In genomic region chr7:27972272-27972671, GRCh38 we compare ENCODE assay signal across 17 cellular contexts.
DNase-seq lines count a peak whose midpoint lies in the region; ATAC-seq lines count a peak whose summit lies in the region.
"Had no signal": no experiment of that assay in that cellular context is flagged by ENCODE, and none has a peak within 500 bp of the region (broad histone marks: within the 10 kb centered on the region; RNA-seq: fewer than 3 reads in every experiment).

No MANE protein-coding gene starts in this region.

- CTCF ChIA-PET in activated CD4-positive, alpha-beta T cell treated with anti-CD3 and anti-CD28 coated beads, Interleukin-2, amount 10 ng/mL, durations not matched to agents 7 days and 5 days (lab: Charles Lee) = interaction anchor here (0.7 to 1.5 kb wide), 3 partner anchors 11 to 1109 kb away, joined by 3 to 5 read pairs (median 3); no protein-coding TSS in a partner anchor
- CTCF ChIA-PET in T-cell (lab: Charles Lee) = no interaction called here

- POLR2A ChIA-PET in activated CD4-positive, alpha-beta T cell treated with anti-CD3 and anti-CD28 coated beads, Interleukin-2, amount 10 ng/mL, durations not matched to agents 7 days and 5 days (lab: Charles Lee) = interaction anchor here (0.6 kb wide), 1 partner anchor 124 kb away, joined by 3 read pairs; no protein-coding TSS in a partner anchor
- POLR2A ChIA-PET in T-cell (lab: Charles Lee) = no interaction called here

- peaks cover 17% of the 10 kb centered on the region for H3K9me3 Mint-ChIP-seq in activated CD4-positive, alpha-beta T cell treated with anti-CD3 and anti-CD28 coated beads, Interleukin-2, amount 10 ng/mL, durations not matched to agents 7 days and 5 days
- peaks cover 0 to 11% (median 8%) of the 10 kb centered on the region in 3 donors for H3K9me3 Mint-ChIP-seq in T-cell
- H3K9me3 Mint-ChIP-seq in activated naive CD4-positive, alpha-beta T cell treated with anti-CD3 and anti-CD28 coated beads, Interleukin-2, amount 50 U/mL, for 72 hours = peaks cover 0 to 18% of the 10 kb centered on the region in 2 donors
- H3K9me3 Mint-ChIP-seq in stimulated activated effector memory CD8-positive, alpha-beta T cell treated with anti-CD3 and anti-CD28 coated beads, Interleukin-12 subunit alpha, Interleukin-12 subunit beta, amount 100 ng/mL, for 72 hours = no peaks in the 10 kb centered on the region

- H3K27ac Mint-ChIP-seq in activated CD4-positive, alpha-beta T cell treated with anti-CD3 and anti-CD28 coated beads, Interleukin-2, amount 10 ng/mL, durations not matched to agents 7 days and 5 days = peak overlapping the region; percentile 94
- H3K27ac Mint-ChIP-seq in T-cell = peak overlapping the region; percentile 85 to 92
- H3K27ac Mint-ChIP-seq in activated naive CD4-positive, alpha-beta T cell treated with anti-CD3 and anti-CD28 coated beads, Interleukin-2, amount 50 U/mL, for 72 hours = peak overlapping the region; percentile 74 to 82
- peak overlapping the region; percentile 50 for H3K27ac Mint-ChIP-seq in stimulated activated effector memory CD8-positive, alpha-beta T cell treated with anti-CD3 and anti-CD28 coated beads, Interleukin-12 subunit alpha, Interleukin-12 subunit beta, amount 100 ng/mL, for 72 hours

- peaks cover 30% of the 10 kb centered on the region for H3K4me1 Mint-ChIP-seq in activated CD4-positive, alpha-beta T cell treated with anti-CD3 and anti-CD28 coated beads, Interleukin-2, amount 10 ng/mL, durations not matched to agents 7 days and 5 days
- peaks cover 29 to 44% (median 34%) of the 10 kb centered on the region in 3 donors for H3K4me1 Mint-ChIP-seq in T-cell
- peaks cover 57% of the 10 kb centered on the region for H3K4me1 Mint-ChIP-seq in stimulated activated effector memory CD8-positive, alpha-beta T cell treated with anti-CD3 and anti-CD28 coated beads, Interleukin-12 subunit alpha, Interleukin-12 subunit beta, amount 100 ng/mL, for 72 hours

- ATAC-seq in T-cell (replicated peaks in 1 of 4) = peak; percentile 81 to 92 (median 88)
- peak; percentile 48 to 75 for ATAC-seq in activated naive CD4-positive, alpha-beta T cell treated with anti-CD3 and anti-CD28 coated beads, Interleukin-2, amount 50 U/mL, for 72 hours
- peak; percentile 76 for ATAC-seq in stimulated activated effector memory CD8-positive, alpha-beta T cell treated with anti-CD3 and anti-CD28 coated beads, Interleukin-12 subunit alpha, Interleukin-12 subunit beta, amount 100 ng/mL, for 72 hours
- no peak for ATAC-seq in HG03378 (IDR thresholded peaks at IDR 0.05; ENCODE audit: unreplicated experiment)
- ATAC-seq: HCT116, heart right ventricle, right lobe of liver had no signal

- no peaks in the 10 kb centered on the region for H3K27me3 Mint-ChIP-seq in activated CD4-positive, alpha-beta T cell treated with anti-CD3 and anti-CD28 coated beads, Interleukin-2, amount 10 ng/mL, durations not matched to agents 7 days and 5 days
- no peaks in the 10 kb centered on the region for H3K27me3 Mint-ChIP-seq in T-cell

- DNase-seq in activated CD4-positive, alpha-beta T cell treated with anti-CD3 and anti-CD28 coated beads, Interleukin-2, amount 10 ng/mL, durations not matched to agents 7 days and 5 days = peak; percentile 49
- no peak for DNase-seq in activated CD4-positive, alpha-beta T cell treated with anti-CD3 and anti-CD28 coated beads, Interleukin-2, amount 50 U/mL, for 1 hour
- peak in 12 of 34 experiments; percentile 1 to 28 (median 8) for DNase-seq in T-cell
- peak in 1 of 2 donors; percentile 15 for DNase-seq in activated naive CD4-positive, alpha-beta T cell treated with anti-CD3 and anti-CD28 coated beads, Interleukin-2, amount 50 U/mL, for 72 hours (ENCODE audit: low spot score in 2 of 2)
- peak in 1 of 2 donors; percentile 54 for DNase-seq in stimulated activated effector memory CD8-positive, alpha-beta T cell treated with anti-CD3 and anti-CD28 coated beads, Interleukin-12 subunit alpha, Interleukin-12 subunit beta, amount 100 ng/mL, for 72 hours (ENCODE audit: low spot score in 2 of 2)
- no peak for DNase-seq in superior temporal gyrus (ENCODE audit: extremely low spot score)
- DNase-seq in GM19238 (ENCODE audit: insufficient read length, low spot score) = no peak
- DNase-seq: activated gamma-delta T cell, heart right ventricle, IMR-90, NCI-H1048, NCI-H2171 treated with DMSO at 0.1 percent for 48 hours, NCI-H774, right lobe of liver, tibial artery had no signal

- peak overlapping the region; percentile 50 for H3K4me3 Mint-ChIP-seq in activated CD4-positive, alpha-beta T cell treated with anti-CD3 and anti-CD28 coated beads, Interleukin-2, amount 10 ng/mL, durations not matched to agents 7 days and 5 days
- H3K4me3 Mint-ChIP-seq in T-cell = peak overlapping the region; percentile 67 to 78 (median 72)
- H3K4me3 Mint-ChIP-seq in stimulated activated effector memory CD8-positive, alpha-beta T cell treated with anti-CD3 and anti-CD28 coated beads, Interleukin-12 subunit alpha, Interleukin-12 subunit beta, amount 100 ng/mL, for 72 hours = peak overlapping the region; percentile 50

- H3K36me3 Mint-ChIP-seq in activated CD4-positive, alpha-beta T cell treated with anti-CD3 and anti-CD28 coated beads, Interleukin-2, amount 10 ng/mL, durations not matched to agents 7 days and 5 days (ENCODE audit: low read depth) = peaks cover 16% of the 10 kb centered on the region
- peaks cover 25% of the 10 kb centered on the region for H3K36me3 Mint-ChIP-seq in T-cell
- peaks cover 5 to 24% of the 10 kb centered on the region in 2 donors for H3K36me3 Mint-ChIP-seq in activated naive CD4-positive, alpha-beta T cell treated with anti-CD3 and anti-CD28 coated beads, Interleukin-2, amount 50 U/mL, for 72 hours
- no peaks in the 10 kb centered on the region for H3K36me3 Mint-ChIP-seq in stimulated activated effector memory CD8-positive, alpha-beta T cell treated with anti-CD3 and anti-CD28 coated beads, Interleukin-12 subunit alpha, Interleukin-12 subunit beta, amount 100 ng/mL, for 72 hours
